11 cellular contexts compared by ENCODE assay signal in the genomic region with DNA sequence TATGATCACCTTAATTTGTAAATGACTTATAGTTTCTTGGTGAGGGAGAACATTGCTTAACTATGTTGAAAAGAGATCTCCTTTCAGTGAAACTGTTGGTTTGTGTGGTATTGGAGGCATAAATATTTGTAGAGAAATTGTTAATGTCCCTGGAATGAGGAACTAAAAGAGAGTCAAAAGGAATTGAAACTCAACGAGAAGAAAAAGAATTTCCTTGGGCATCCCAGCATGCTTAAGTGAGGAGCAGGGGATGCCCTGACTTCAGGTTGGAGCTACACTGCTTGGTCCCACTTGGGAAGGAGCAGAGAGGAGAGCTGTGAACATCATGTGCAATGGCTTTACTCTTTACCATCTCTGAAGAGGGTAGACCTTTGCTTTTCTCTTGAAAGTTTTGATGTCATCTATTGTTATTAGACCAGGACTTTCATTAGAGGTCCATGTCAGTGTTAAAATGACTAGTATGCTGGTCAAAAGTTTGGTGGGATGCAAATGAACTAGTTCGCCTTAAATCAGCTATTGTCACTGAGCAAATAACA. TPM values are rescaled to one million over a fixed set of nuclear protein-coding genes. Genes with fewer than 3 reads are reported as not detected.
DNase-seq lines count a peak whose midpoint lies in the region; ATAC-seq, FAIRE-seq and TF ChIP-seq lines count a peak whose summit lies in the region.
"Had no signal": no experiment of that assay in that cellular context is flagged by ENCODE, and none has a peak within 500 bp of the region (broad histone marks: within the 10 kb centered on the region; RNA-seq: fewer than 3 reads in every experiment).

No MANE protein-coding gene starts in this region.

- H3K9me3 ChIP-seq in neural progenitor cell (ENCODE audit: low read depth), result no peaks in the 10 kb centered on the region
- no peaks in the 10 kb centered on the region for H3K9me3 ChIP-seq in kidney (ENCODE audit: control insufficient read depth in 1 of 2, low read length in 2 of 2)

- no peak overlapping the region for H3K4me3 ChIP-seq in bronchial epithelial cell (ENCODE audit: low read depth, low read length)
- H3K4me3 ChIP-seq in neural progenitor cell, result no peak overlapping the region
- no peak overlapping the region for H3K4me3 ChIP-seq in kidney (ENCODE audit: low read length in 2 of 2)

- CTCF ChIA-PET in activated naive CD4-positive, alpha-beta T cell treated with anti-CD3 and anti-CD28 coated beads for 36 hours (lab: Charles Lee), result interaction anchor here (1.0 to 1.4 kb wide), 2 partner anchors 633 to 747 kb away, joined by 3 to 4 read pairs; no protein-coding TSS in a partner anchor

- no peaks in the 10 kb centered on the region for H3K36me3 ChIP-seq in bronchial epithelial cell (ENCODE audit: control insufficient read depth, insufficient read depth, low read length)
- H3K36me3 ChIP-seq in neural progenitor cell, result no peaks in the 10 kb centered on the region
- H3K36me3 ChIP-seq in kidney (ENCODE audit: control insufficient read depth in 1 of 2, insufficient read depth in 2 of 2, low read length in 2 of 2), result no peaks in the 10 kb centered on the region

- no peak overlapping the region for H3K4me2 ChIP-seq in neural progenitor cell

- H3F3A ChIP-seq in neural progenitor cell (ENCODE audit: low read depth), result no peaks in the 10 kb centered on the region

- TF ChIP-seq CTCF in bronchial epithelial cell (IDR thresholded peaks at IDR 0.05; ENCODE audit: insufficient read depth, low read length, severe bottlenecking), result no peak
- TF ChIP-seq CTCF in neural progenitor cell (IDR thresholded peaks at IDR 0.05), result no peak
- TF ChIP-seq CTCF in kidney (IDR thresholded peaks at IDR 0.05; ENCODE audit: borderline replicate concordance, extremely low read depth, insufficient read depth), result no peak

- H3K27me3 Mint-ChIP-seq in neural progenitor cell (ENCODE audit: insufficient read depth, low read depth), result no peaks in the 10 kb centered on the region
- H3K27me3 Mint-ChIP-seq in activated naive CD4-positive, alpha-beta T cell treated with anti-CD3 and anti-CD28 coated beads for 36 hours (ENCODE audit: low read depth), result peaks cover 5% of the 10 kb centered on the region

- no peak overlapping the region for H3K27ac Mint-ChIP-seq in neural progenitor cell
- no peak overlapping the region for H3K27ac Mint-ChIP-seq in activated naive CD4-positive, alpha-beta T cell treated with anti-CD3 and anti-CD28 coated beads for 36 hours

- H3K27ac ChIP-seq in neural progenitor cell (no peak overlapping the region), kidney (ENCODE audit: low read depth in 2 of 2, low read length in 2 of 2) (no peak overlapping the region)

- no peaks in the 10 kb centered on the region for H3K4me1 Mint-ChIP-seq in neural progenitor cell
- peaks cover 8% of the 10 kb centered on the region for H3K4me1 Mint-ChIP-seq in activated naive CD4-positive, alpha-beta T cell treated with anti-CD3 and anti-CD28 coated beads for 36 hours (ENCODE audit: low read depth)

- no peaks in the 10 kb centered on the region for H3K79me2 ChIP-seq in neural progenitor cell (ENCODE audit: low read depth)

- no peaks in the 10 kb centered on the region for H3K4me1 ChIP-seq in neural progenitor cell
- no peaks in the 10 kb centered on the region for H3K4me1 ChIP-seq in kidney (ENCODE audit: control insufficient read depth in 1 of 2, insufficient read depth in 1 of 2, low read depth in 1 of 2, low read length in 2 of 2)

- H3K9me3 Mint-ChIP-seq in neural progenitor cell, result no peaks in the 10 kb centered on the region
- H3K9me3 Mint-ChIP-seq in activated naive CD4-positive, alpha-beta T cell treated with anti-CD3 and anti-CD28 coated beads for 36 hours, result no peaks in the 10 kb centered on the region
- H3K9me3 Mint-ChIP-seq: activated naive CD4-positive, alpha-beta T cell treated with anti-CD3 and anti-CD28 coated beads, Interleukin-2, amount 50 U/mL, for 72 hours had no signal

- H2AFZ ChIP-seq in neural progenitor cell (replicated peaks), result peak overlapping the region; percentile 14

- H3K27me3 ChIP-seq in bronchial epithelial cell (ENCODE audit: control insufficient read depth, insufficient read depth, low read length), result no peaks in the 10 kb centered on the region
- H3K27me3 ChIP-seq in neural progenitor cell, result no peaks in the 10 kb centered on the region

- DNase-seq in EH (ENCODE audit: low read depth), result peak; percentile 84
- peak; percentile 89 for DNase-seq in bronchial epithelial cell (ENCODE audit: low read depth)
- no peak for DNase-seq in neural progenitor cell (ENCODE audit: low spot score)
- DNase-seq in activated naive CD4-positive, alpha-beta T cell treated with anti-CD3 and anti-CD28 coated beads for 36 hours, result no peak
- DNase-seq in kidney, result no peak
- DNase-seq in retina, result no peak
- DNase-seq: activated CD4-positive, CD25-positive, alpha-beta regulatory T cell; NK-92 treated with Interleukin-12 subunit alpha and Interleukin-12 subunit beta, amount 100 ng/mL, for 24 hours had no signal

- H3K36me3 Mint-ChIP-seq in neural progenitor cell, result no peaks in the 10 kb centered on the region
- H3K36me3 Mint-ChIP-seq in activated naive CD4-positive, alpha-beta T cell treated with anti-CD3 and anti-CD28 coated beads for 36 hours (ENCODE audit: low read depth), result no peaks in the 10 kb centered on the region
- H3K36me3 Mint-ChIP-seq: activated naive CD4-positive, alpha-beta T cell treated with anti-CD3 and anti-CD28 coated beads, Interleukin-2, amount 50 U/mL, for 72 hours had no signal

- no peaks in the 10 kb centered on the region for H4K20me1 ChIP-seq in neural progenitor cell (ENCODE audit: low read depth)

- H3K4me3 Mint-ChIP-seq in neural progenitor cell, result no peak overlapping the region
- no peak overlapping the region for H3K4me3 Mint-ChIP-seq in activated naive CD4-positive, alpha-beta T cell treated with anti-CD3 and anti-CD28 coated beads for 36 hours

- no peak for FAIRE-seq in bronchial epithelial cell (lab: Jason Lieb, UNC)
- FAIRE-seq in kidney (lab: Jason Lieb, UNC), result no peak

- ATAC-seq in HG03565 (IDR thresholded peaks at IDR 0.05; ENCODE audit: unreplicated experiment) (peak; percentile 52), GM21723 (IDR thresholded peaks at IDR 0.05; ENCODE audit: unreplicated experiment) (no peak)

- H3K9ac ChIP-seq in neural progenitor cell (no peak overlapping the region), kidney (ENCODE audit: low read length in 2 of 2) (no peak overlapping the region)

- intact Hi-C loops in activated naive CD4-positive, alpha-beta T cell treated with anti-CD3 and anti-CD28 coated beads for 36 hours (cut with micrococcal nuclease), result no loop called here
- intact Hi-C loops in kidney (cut with DNase I), result loop anchor here (10.0 kb wide), 1 partner anchor 409 kb away; no protein-coding TSS in a partner anchor

RNA-seq across cellular contexts. Expression of gene KRT23, which starts 21.7 kb away (rescaled TPM):
- total RNA-seq in bronchial epithelial cell, result 12.9 and 29.4 TPM in 2 replicates
- 0.60 TPM in 1 of 2 replicates, not detected in the other for total RNA-seq in neural progenitor cell (ENCODE audit: low replicate concordance)
- total RNA-seq in activated naive CD4-positive, alpha-beta T cell treated with anti-CD3 and anti-CD28 coated beads for 36 hours, result not detected
- total RNA-seq in kidney, result 4.2 TPM
- polyA plus RNA-seq in kidney (ENCODE audit: insufficient read depth, low read depth, low replicate concordance), result 2.2 TPM
- total RNA-seq: activated naive CD4-positive, alpha-beta T cell treated with anti-CD3 and anti-CD28 coated beads, Interleukin-2, amount 50 U/mL, for 72 hours had no signal

RNA-seq across cellular contexts. Expression of gene KRT20, which starts 30.7 kb away (rescaled TPM):
- total RNA-seq in bronchial epithelial cell (not detected in 2 replicates), neural progenitor cell (ENCODE audit: low replicate concordance) (not detected in 2 replicates), kidney (not detected)
- not detected for total RNA-seq in activated naive CD4-positive, alpha-beta T cell treated with anti-CD3 and anti-CD28 coated beads for 36 hours
- not detected for polyA plus RNA-seq in kidney (ENCODE audit: insufficient read depth, low read depth, low replicate concordance)
- total RNA-seq: activated naive CD4-positive, alpha-beta T cell treated with anti-CD3 and anti-CD28 coated beads, Interleukin-2, amount 50 U/mL, for 72 hours had no signal

RNA-seq across cellular contexts. Expression of gene KRT12, which starts 48.8 kb away (rescaled TPM):
- total RNA-seq in bronchial epithelial cell (not detected in 2 replicates), neural progenitor cell (ENCODE audit: low replicate concordance) (not detected in 2 replicates), kidney (not detected)
- not detected for total RNA-seq in activated naive CD4-positive, alpha-beta T cell treated with anti-CD3 and anti-CD28 coated beads for 36 hours
- polyA plus RNA-seq in kidney (ENCODE audit: insufficient read depth, low read depth, low replicate concordance), result not detected
- total RNA-seq: activated naive CD4-positive, alpha-beta T cell treated with anti-CD3 and anti-CD28 coated beads, Interleukin-2, amount 50 U/mL, for 72 hours had no signal

RNA-seq across cellular contexts. Expression of gene KRT39, which starts 51.0 kb away (rescaled TPM):
- total RNA-seq in bronchial epithelial cell (not detected in 2 replicates), neural progenitor cell (ENCODE audit: low replicate concordance) (not detected in 2 replicates), kidney (not detected)
- total RNA-seq in activated naive CD4-positive, alpha-beta T cell treated with anti-CD3 and anti-CD28 coated beads for 36 hours, result not detected
- not detected for polyA plus RNA-seq in kidney (ENCODE audit: insufficient read depth, low read depth, low replicate concordance)
- total RNA-seq: activated naive CD4-positive, alpha-beta T cell treated with anti-CD3 and anti-CD28 coated beads, Interleukin-2, amount 50 U/mL, for 72 hours had no signal

Comparison
In these comparisons a context has a peak if more than half of its experiments do, and no peak if none do; other contexts are left out.
1. DNase-seq: peak in EH (single experiment) and bronchial epithelial cell (single experiment); none in neural progenitor cell (single experiment), activated naive CD4-positive, alpha-beta T cell treated with anti-CD3 and anti-CD28 coated beads for 36 hours (single experiment), kidney (single experiment) and retina (single experiment).